8 cellular contexts compared by ENCODE assay signal in the genomic region with DNA sequence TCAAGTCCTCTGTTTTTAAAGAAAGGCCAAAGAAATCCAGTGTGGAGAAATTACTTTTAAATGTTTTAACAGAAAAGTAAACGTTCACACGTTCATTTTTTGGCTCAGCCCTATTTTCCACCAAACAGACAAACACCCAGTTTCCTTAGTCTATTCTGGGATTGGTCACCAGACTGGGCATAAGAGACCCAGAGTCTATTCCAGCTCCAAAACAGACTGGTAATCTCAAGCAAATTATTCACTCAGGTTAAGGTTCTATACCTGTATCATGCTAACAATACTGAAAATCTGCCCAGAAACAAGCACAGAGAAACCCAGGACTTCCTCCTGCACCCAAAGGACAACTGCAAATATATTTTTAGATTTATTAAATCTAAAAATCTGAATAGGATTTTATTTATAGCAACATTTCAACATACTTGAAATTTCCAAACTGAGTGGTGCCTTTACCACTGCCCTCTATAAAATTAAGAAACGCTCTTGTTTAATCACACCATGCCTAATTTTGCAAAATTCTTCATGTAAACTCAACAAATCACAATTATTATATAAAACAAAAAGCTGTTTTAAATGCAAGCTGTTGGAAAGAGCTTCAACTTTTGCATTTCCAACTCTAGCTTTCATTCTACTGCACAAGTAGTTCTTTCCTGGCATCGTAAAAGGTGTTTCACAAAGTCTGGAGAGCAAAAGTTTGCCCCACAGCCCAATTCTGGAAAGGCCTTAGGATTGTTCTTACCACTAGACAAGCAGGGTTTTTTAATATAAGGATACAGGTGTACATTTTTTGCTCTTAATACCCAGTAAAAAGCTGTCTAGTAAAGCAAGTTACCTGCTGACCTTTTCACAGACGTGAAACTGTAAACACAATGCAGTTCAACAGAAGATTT. TPM values are rescaled to one million over a fixed set of nuclear protein-coding genes. Genes with fewer than 3 reads are reported as not detected.
DNase-seq lines count a peak whose midpoint lies in the region; ATAC-seq, FAIRE-seq and TF ChIP-seq lines count a peak whose summit lies in the region.

No MANE protein-coding gene starts in this region.

- peaks cover 51% of the 10 kb centered on the region for H3K4me1 Mint-ChIP-seq in activated CD4-positive, alpha-beta T cell treated with anti-CD3 and anti-CD28 coated beads, Interleukin-2, amount 10 ng/mL, durations not matched to agents 7 days and 5 days
- H3K4me1 Mint-ChIP-seq in activated CD8-positive, alpha-beta T cell treated with anti-CD3 and anti-CD28 coated beads, Interleukin-2, amount 10 ng/mL, durations not matched to agents 7 days and 5 days (ENCODE audit: low read depth) = peaks cover 40% of the 10 kb centered on the region

- peak overlapping the region in 1 of 2 donors; percentile 62 for H3K9ac ChIP-seq in kidney (ENCODE audit: low read length in 2 of 2)

- peak overlapping the region; percentile 20 for H3K27ac Mint-ChIP-seq in activated CD4-positive, alpha-beta T cell treated with anti-CD3 and anti-CD28 coated beads, Interleukin-2, amount 10 ng/mL, durations not matched to agents 7 days and 5 days
- no peak overlapping the region for H3K27ac Mint-ChIP-seq in activated CD8-positive, alpha-beta T cell treated with anti-CD3 and anti-CD28 coated beads, Interleukin-2, amount 10 ng/mL, durations not matched to agents 7 days and 5 days

- intact Hi-C loops in kidney (cut with DNase I) = no loop called here
- intact Hi-C loops in tibial artery (cut with DNase I; ENCODE audit: low total_unique reads) = no loop called here

- DNase-seq in activated CD4-positive, alpha-beta T cell treated with anti-CD3 and anti-CD28 coated beads, Interleukin-2, amount 10 ng/mL, durations not matched to agents 7 days and 5 days = no peak
- DNase-seq in activated CD4-positive, alpha-beta T cell treated with anti-CD3 and anti-CD28 coated beads for 4 hours = no peak
- no peak for DNase-seq in activated CD8-positive, alpha-beta T cell treated with anti-CD3 and anti-CD28 coated beads, Interleukin-2, amount 10 ng/mL, durations not matched to agents 7 days and 5 days
- no peak for DNase-seq in kidney
- no peak for DNase-seq in tibial artery
- no peak for DNase-seq in COLO829 (ENCODE audit: low spot score)
- DNase-seq in NCI-H1694 treated with DMSO at 0.1 percent for 48 hours (lab: John Stamatoyannopoulos, UW) = no peak

- H3K9me3 ChIP-seq in kidney (ENCODE audit: control insufficient read depth in 1 of 2, low read length in 2 of 2) = no peaks in the 10 kb centered on the region
- H3K9me3 ChIP-seq in tibial artery = no peaks in the 10 kb centered on the region

- CTCF ChIA-PET in activated CD4-positive, alpha-beta T cell treated with anti-CD3 and anti-CD28 coated beads, Interleukin-2, amount 10 ng/mL, durations not matched to agents 7 days and 5 days (lab: Charles Lee) = no interaction called here
- CTCF ChIA-PET in activated CD8-positive, alpha-beta T cell treated with anti-CD3 and anti-CD28 coated beads, Interleukin-2, amount 10 ng/mL, durations not matched to agents 7 days and 5 days (lab: Charles Lee) = interaction anchor here (0.6 kb wide), 1 partner anchor 26 kb away, joined by 3 read pairs; no protein-coding TSS in a partner anchor

- H3K36me3 Mint-ChIP-seq in activated CD4-positive, alpha-beta T cell treated with anti-CD3 and anti-CD28 coated beads, Interleukin-2, amount 10 ng/mL, durations not matched to agents 7 days and 5 days (ENCODE audit: low read depth) = peaks cover 10% of the 10 kb centered on the region
- H3K36me3 Mint-ChIP-seq in activated CD8-positive, alpha-beta T cell treated with anti-CD3 and anti-CD28 coated beads, Interleukin-2, amount 10 ng/mL, durations not matched to agents 7 days and 5 days (ENCODE audit: low read depth) = peaks cover 15% of the 10 kb centered on the region

- peaks cover 2% of the 10 kb centered on the region for H3K9me3 Mint-ChIP-seq in activated CD4-positive, alpha-beta T cell treated with anti-CD3 and anti-CD28 coated beads, Interleukin-2, amount 10 ng/mL, durations not matched to agents 7 days and 5 days
- no peaks in the 10 kb centered on the region for H3K9me3 Mint-ChIP-seq in activated CD8-positive, alpha-beta T cell treated with anti-CD3 and anti-CD28 coated beads, Interleukin-2, amount 10 ng/mL, durations not matched to agents 7 days and 5 days (ENCODE audit: insufficient read depth)

- no peak for TF ChIP-seq CTCF in kidney (IDR thresholded peaks at IDR 0.05; ENCODE audit: borderline replicate concordance, extremely low read depth, insufficient read depth)
- TF ChIP-seq CTCF in tibial artery (IDR thresholded peaks at IDR 0.05) = no peak

- H3K4me1 ChIP-seq in kidney (ENCODE audit: control insufficient read depth in 1 of 2, insufficient read depth in 1 of 2, low read depth in 1 of 2, low read length in 2 of 2) (peaks cover 0 to 7% of the 10 kb centered on the region in 2 donors), tibial artery (peaks cover 0 to 60% (median 24%) of the 10 kb centered on the region in 4 donors)

- H3K27me3 Mint-ChIP-seq in activated CD4-positive, alpha-beta T cell treated with anti-CD3 and anti-CD28 coated beads, Interleukin-2, amount 10 ng/mL, durations not matched to agents 7 days and 5 days = no peaks in the 10 kb centered on the region
- no peaks in the 10 kb centered on the region for H3K27me3 Mint-ChIP-seq in activated CD8-positive, alpha-beta T cell treated with anti-CD3 and anti-CD28 coated beads, Interleukin-2, amount 10 ng/mL, durations not matched to agents 7 days and 5 days (ENCODE audit: low read depth)

- FAIRE-seq in kidney (lab: Jason Lieb, UNC) = no peak

- peak overlapping the region; percentile 78 for H3K4me3 Mint-ChIP-seq in activated CD4-positive, alpha-beta T cell treated with anti-CD3 and anti-CD28 coated beads, Interleukin-2, amount 10 ng/mL, durations not matched to agents 7 days and 5 days
- peak overlapping the region; percentile 76 for H3K4me3 Mint-ChIP-seq in activated CD8-positive, alpha-beta T cell treated with anti-CD3 and anti-CD28 coated beads, Interleukin-2, amount 10 ng/mL, durations not matched to agents 7 days and 5 days

- POLR2A ChIA-PET in activated CD4-positive, alpha-beta T cell treated with anti-CD3 and anti-CD28 coated beads, Interleukin-2, amount 10 ng/mL, durations not matched to agents 7 days and 5 days (lab: Charles Lee) = no interaction called here
- POLR2A ChIA-PET in activated CD8-positive, alpha-beta T cell treated with anti-CD3 and anti-CD28 coated beads, Interleukin-2, amount 10 ng/mL, durations not matched to agents 7 days and 5 days (lab: Charles Lee) = interaction anchor here (0.7 to 1.8 kb wide), 3 partner anchors 11 to 46 kb away, joined by 4 to 5 read pairs (median 5); a partner anchor contains a TSS

- no peaks in the 10 kb centered on the region for H3K36me3 ChIP-seq in kidney (ENCODE audit: control insufficient read depth in 1 of 2, insufficient read depth in 2 of 2, low read length in 2 of 2)
- H3K36me3 ChIP-seq in tibial artery = no peaks in the 10 kb centered on the region

- H3K27me3 ChIP-seq in tibial artery = no peaks in the 10 kb centered on the region

- ATAC-seq in activated CD8-positive, alpha-beta T cell treated with anti-CD3 and anti-CD28 coated beads, Interleukin-2, amount 10 ng/mL, durations not matched to agents 7 days and 5 days = peak; percentile 10
- no peak for ATAC-seq in HG03108 (IDR thresholded peaks at IDR 0.05; ENCODE audit: unreplicated experiment)

- H3K4me3 ChIP-seq in kidney (ENCODE audit: low read length in 2 of 2) (peak overlapping the region; percentile 64 to 66), tibial artery (peak overlapping the region; percentile 61 to 69)

- peak overlapping the region in 1 of 2 donors; percentile 25 for H3K27ac ChIP-seq in kidney (ENCODE audit: low read depth in 2 of 2, low read length in 2 of 2)
- peak overlapping the region; percentile 83 to 87 for H3K27ac ChIP-seq in tibial artery

RNA-seq across cellular contexts. Expression of a gene that starts 18.7 kb away (rescaled TPM):
- 10 to 100 TPM; 39.3 to 46.1 TPM for total RNA-seq in activated CD4-positive, alpha-beta T cell treated with anti-CD3 and anti-CD28 coated beads, Interleukin-2, amount 10 ng/mL, durations not matched to agents 7 days and 5 days
- total RNA-seq in activated CD8-positive, alpha-beta T cell treated with anti-CD3 and anti-CD28 coated beads, Interleukin-2, amount 10 ng/mL, durations not matched to agents 7 days and 5 days = 10 to 100 TPM; 39.1 to 39.6 TPM
- 74.4 TPM for total RNA-seq in kidney
- 5.4 TPM for polyA plus RNA-seq in kidney (ENCODE audit: insufficient read depth, low read depth, low replicate concordance)
